2 cellular contexts compared by ENCODE assay signal in the genomic region with DNA sequence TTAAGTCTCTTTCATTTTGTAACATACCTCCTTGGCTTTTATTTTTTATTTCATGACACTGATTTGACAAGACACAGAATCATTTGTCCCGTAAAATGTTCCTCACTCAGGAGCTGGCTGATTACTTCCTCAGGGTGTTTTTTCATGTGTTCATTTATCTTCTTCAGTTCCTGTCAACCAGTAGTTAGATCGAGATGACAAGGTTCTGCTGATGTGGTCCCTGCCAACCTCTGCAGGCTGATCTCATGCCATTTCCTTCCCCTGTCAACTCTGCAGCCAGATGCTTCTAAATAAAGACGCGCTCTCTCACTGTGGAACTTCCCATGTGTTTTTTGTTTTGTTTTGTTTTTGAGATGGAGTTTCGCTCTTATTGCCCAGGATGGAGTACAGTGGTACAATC.
A peak's percentile ranks its signal among the peaks of the same experiment; 100 is the strongest.
TF ChIP-seq lines count a peak whose summit lies in the region.

No MANE protein-coding gene starts in this region.

TF ChIP-seq in SK-N-SH treated with all-trans-retinoic acid at 6 μM for 48 hours, 23 proteins besides CTCF, POLR2A, EP300 and RAD21:
- TF ChIP-seq, protein P1, sequence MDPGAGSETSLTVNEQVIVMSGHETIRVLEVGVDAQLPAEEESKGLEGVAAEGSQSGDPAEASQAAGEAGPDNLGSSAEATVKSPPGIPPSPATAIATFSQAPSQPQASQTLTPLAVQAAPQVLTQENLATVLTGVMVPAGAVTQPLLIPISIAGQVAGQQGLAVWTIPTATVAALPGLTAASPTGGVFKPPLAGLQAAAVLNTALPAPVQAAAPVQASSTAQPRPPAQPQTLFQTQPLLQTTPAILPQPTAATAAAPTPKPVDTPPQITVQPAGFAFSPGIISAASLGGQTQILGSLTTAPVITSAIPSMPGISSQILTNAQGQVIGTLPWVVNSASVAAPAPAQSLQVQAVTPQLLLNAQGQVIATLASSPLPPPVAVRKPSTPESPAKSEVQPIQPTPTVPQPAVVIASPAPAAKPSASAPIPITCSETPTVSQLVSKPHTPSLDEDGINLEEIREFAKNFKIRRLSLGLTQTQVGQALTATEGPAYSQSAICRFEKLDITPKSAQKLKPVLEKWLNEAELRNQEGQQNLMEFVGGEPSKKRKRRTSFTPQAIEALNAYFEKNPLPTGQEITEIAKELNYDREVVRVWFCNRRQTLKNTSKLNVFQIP (CRISPR knock-in tag; IDR thresholded peaks at IDR 0.05; ENCODE audit: borderline replicate concordance, low read depth), result no peak
- TF ChIP-seq PPARA (CRISPR knock-in tag; IDR thresholded peaks at IDR 0.05; ENCODE audit: borderline replicate concordance) (no peak), ISL1 (CRISPR knock-in tag; IDR thresholded peaks at IDR 0.05) (no peak), GLIS3 (CRISPR knock-in tag; IDR thresholded peaks at IDR 0.05) (no peak), TOX (CRISPR knock-in tag; IDR thresholded peaks at IDR 0.05; ENCODE audit: borderline replicate concordance) (no peak), ZFP3 (CRISPR knock-in tag; IDR thresholded peaks at IDR 0.05) (no peak), CSDC2 (CRISPR knock-in tag; IDR thresholded peaks at IDR 0.05) (no peak), ZC3H10 (CRISPR knock-in tag; IDR thresholded peaks at IDR 0.05) (no peak)
- TF ChIP-seq, protein P2, sequence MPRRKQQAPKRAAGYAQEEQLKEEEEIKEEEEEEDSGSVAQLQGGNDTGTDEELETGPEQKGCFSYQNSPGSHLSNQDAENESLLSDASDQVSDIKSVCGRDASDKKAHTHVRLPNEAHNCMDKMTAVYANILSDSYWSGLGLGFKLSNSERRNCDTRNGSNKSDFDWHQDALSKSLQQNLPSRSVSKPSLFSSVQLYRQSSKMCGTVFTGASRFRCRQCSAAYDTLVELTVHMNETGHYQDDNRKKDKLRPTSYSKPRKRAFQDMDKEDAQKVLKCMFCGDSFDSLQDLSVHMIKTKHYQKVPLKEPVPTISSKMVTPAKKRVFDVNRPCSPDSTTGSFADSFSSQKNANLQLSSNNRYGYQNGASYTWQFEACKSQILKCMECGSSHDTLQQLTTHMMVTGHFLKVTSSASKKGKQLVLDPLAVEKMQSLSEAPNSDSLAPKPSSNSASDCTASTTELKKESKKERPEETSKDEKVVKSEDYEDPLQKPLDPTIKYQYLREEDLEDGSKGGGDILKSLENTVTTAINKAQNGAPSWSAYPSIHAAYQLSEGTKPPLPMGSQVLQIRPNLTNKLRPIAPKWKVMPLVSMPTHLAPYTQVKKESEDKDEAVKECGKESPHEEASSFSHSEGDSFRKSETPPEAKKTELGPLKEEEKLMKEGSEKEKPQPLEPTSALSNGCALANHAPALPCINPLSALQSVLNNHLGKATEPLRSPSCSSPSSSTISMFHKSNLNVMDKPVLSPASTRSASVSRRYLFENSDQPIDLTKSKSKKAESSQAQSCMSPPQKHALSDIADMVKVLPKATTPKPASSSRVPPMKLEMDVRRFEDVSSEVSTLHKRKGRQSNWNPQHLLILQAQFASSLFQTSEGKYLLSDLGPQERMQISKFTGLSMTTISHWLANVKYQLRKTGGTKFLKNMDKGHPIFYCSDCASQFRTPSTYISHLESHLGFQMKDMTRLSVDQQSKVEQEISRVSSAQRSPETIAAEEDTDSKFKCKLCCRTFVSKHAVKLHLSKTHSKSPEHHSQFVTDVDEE (CRISPR knock-in tag; IDR thresholded peaks at IDR 0.05), result no peak

TF ChIP-seq in endothelial cell of umbilical vein, 7 proteins besides CTCF, POLR2A, EP300 and RAD21:
- TF ChIP-seq EZH2 (IDR thresholded peaks at IDR 0.05; ENCODE audit: borderline replicate concordance, low read depth, low read length, severe bottlenecking), result no peak
- TF ChIP-seq, protein P3, sequence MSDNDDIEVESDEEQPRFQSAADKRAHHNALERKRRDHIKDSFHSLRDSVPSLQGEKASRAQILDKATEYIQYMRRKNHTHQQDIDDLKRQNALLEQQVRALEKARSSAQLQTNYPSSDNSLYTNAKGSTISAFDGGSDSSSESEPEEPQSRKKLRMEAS (IDR thresholded peaks at IDR 0.05; ENCODE audit: insufficient read depth, insufficient read length), result no peak
- no peak for TF ChIP-seq POLR2AphosphoS5 (IDR thresholded peaks at IDR 0.05; ENCODE audit: insufficient read depth, low read depth, low read length)
- peak; percentile 23 for TF ChIP-seq JUN (IDR thresholded peaks at IDR 0.05; ENCODE audit: borderline replicate concordance, insufficient read depth, insufficient read length, low read depth)
- TF ChIP-seq GATA2 (IDR thresholded peaks at IDR 0.05; ENCODE audit: insufficient read depth, insufficient read length, low read depth, low read length), result no peak
- no peak for TF ChIP-seq MYC (IDR thresholded peaks at IDR 0.05; ENCODE audit: low read depth, low read length)
